ENCODE assay signal across 8 cellular contexts in the genomic region with DNA sequence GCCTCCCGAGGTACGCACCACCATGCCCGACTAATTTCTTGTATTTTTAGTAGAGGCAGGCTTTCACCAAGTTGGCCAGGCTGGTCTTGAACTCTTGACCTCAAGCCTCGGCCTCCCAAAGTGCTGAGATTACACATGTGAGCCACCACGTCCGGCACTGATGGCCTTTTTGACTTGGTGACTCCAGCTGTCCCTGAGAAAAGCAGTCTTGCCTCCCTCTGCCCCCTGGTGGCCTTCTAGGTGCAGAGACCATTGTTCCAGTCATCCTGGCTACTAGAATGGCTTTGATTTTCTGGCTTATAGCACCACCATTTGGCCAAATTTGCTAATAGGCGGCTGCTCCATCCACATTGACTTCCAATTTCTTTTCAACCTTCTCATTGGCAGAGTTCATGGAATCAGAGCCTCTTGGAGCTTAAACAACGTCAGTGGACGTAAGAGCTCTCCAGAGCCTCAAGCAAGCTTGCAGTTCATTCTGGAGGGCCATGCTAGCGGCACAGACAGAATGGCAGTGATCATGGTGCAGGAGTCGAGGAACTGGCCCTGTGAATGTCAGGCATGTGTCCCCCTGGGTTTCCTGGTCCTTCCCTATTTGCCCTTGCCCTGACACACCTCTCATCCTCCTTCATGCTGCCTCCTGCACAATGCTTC. TPM values are rescaled to one million over a fixed set of nuclear protein-coding genes. Genes with fewer than 3 reads are reported as not detected.
A peak's percentile ranks its signal among the peaks of the same experiment; 100 is the strongest.
DNase-seq lines count a peak whose midpoint lies in the region; ATAC-seq and TF ChIP-seq lines count a peak whose summit lies in the region.

No MANE protein-coding gene starts in this region.

- peak; percentile 100 for TF ChIP-seq CTCF in GM20000 (IDR thresholded peaks at IDR 0.05; ENCODE audit: extremely low read depth, missing control alignments)
- peak; percentile 100 for TF ChIP-seq CTCF in LNCAP (IDR thresholded peaks at IDR 0.05)
- TF ChIP-seq CTCF in esophagus muscularis mucosa (IDR thresholded peaks at IDR 0.05), result peak; percentile 95 to 99 (median 95)

- POLR2A ChIA-PET in naive thymus-derived CD8-positive, alpha-beta T cell (lab: Charles Lee), result interaction anchor here (0.5 to 2.1 kb wide), 3 partner anchors 50 to 96 kb away, joined by 3 to 8 read pairs (median 5); no protein-coding TSS in a partner anchor

- TF ChIP-seq EP300 in esophagus muscularis mucosa (IDR thresholded peaks at IDR 0.05), result no peak

- no peaks in the 10 kb centered on the region for H3K9me3 ChIP-seq in esophagus muscularis mucosa

- H3K4me3 Mint-ChIP-seq in naive thymus-derived CD8-positive, alpha-beta T cell, result no peak overlapping the region
- no peak overlapping the region for H3K4me3 Mint-ChIP-seq in stimulated activated effector memory CD8-positive, alpha-beta T cell treated with anti-CD3 and anti-CD28 coated beads, Interleukin-12 subunit alpha, Interleukin-12 subunit beta, amount 100 ng/mL, for 72 hours

- intact Hi-C loops in esophagus muscularis mucosa (cut with DNase I), result loop anchor here (1.0 to 10.0 kb wide), 3 partner anchors 79 to 606 kb away; no protein-coding TSS in a partner anchor

- H3K27ac ChIP-seq in esophagus muscularis mucosa (replicated peaks in 1 of 4), result no peak overlapping the region

- H3K27me3 ChIP-seq in esophagus muscularis mucosa, result peaks cover 0 to 10% (median 0%) of the 10 kb centered on the region in 4 donors

- H3K4me3 ChIP-seq in esophagus muscularis mucosa, result no peak overlapping the region

- peak; percentile 94 to 99 for ATAC-seq in naive thymus-derived CD8-positive, alpha-beta T cell
- ATAC-seq in stimulated activated effector memory CD8-positive, alpha-beta T cell treated with anti-CD3 and anti-CD28 coated beads, Interleukin-12 subunit alpha, Interleukin-12 subunit beta, amount 100 ng/mL, for 72 hours, result peak; percentile 95

- WGBS in esophagus muscularis mucosa, result 28% methylated on average over 11 of the region's 11 CpGs

- TF ChIP-seq POLR2A in esophagus muscularis mucosa (IDR thresholded peaks at IDR 0.05; ENCODE audit: low read depth), result no peak

- DNase-seq in C1 segment of cervical spinal cord (lab: John Stamatoyannopoulos, UW) (peak in 13 of 14 donors; percentile 13 to 81 (median 63)), GM20000 (ENCODE audit: low spot score) (peak; percentile 84), activated T-cell treated with anti-CD3 and anti-CD28 coated beads for 4 hours (peak; percentile 76), esophagus muscularis mucosa (ENCODE audit: extremely low spot score) (peak; percentile 96)
- DNase-seq in naive thymus-derived CD8-positive, alpha-beta T cell, result peak; percentile 62 to 93 (median 80)
- peak; percentile 64 to 85 for DNase-seq in stimulated activated effector memory CD8-positive, alpha-beta T cell treated with anti-CD3 and anti-CD28 coated beads, Interleukin-12 subunit alpha, Interleukin-12 subunit beta, amount 100 ng/mL, for 72 hours (ENCODE audit: low spot score in 2 of 2)

- peaks cover 21 to 51% (median 29%) of the 10 kb centered on the region in 5 donors for H3K27me3 Mint-ChIP-seq in naive thymus-derived CD8-positive, alpha-beta T cell

- no peaks in the 10 kb centered on the region for H3K36me3 ChIP-seq in esophagus muscularis mucosa

- peaks cover 0 to 3% (median 1%) of the 10 kb centered on the region in 4 donors for H3K4me1 Mint-ChIP-seq in naive thymus-derived CD8-positive, alpha-beta T cell
- H3K4me1 Mint-ChIP-seq in stimulated activated effector memory CD8-positive, alpha-beta T cell treated with anti-CD3 and anti-CD28 coated beads, Interleukin-12 subunit alpha, Interleukin-12 subunit beta, amount 100 ng/mL, for 72 hours, result peaks cover 9% of the 10 kb centered on the region

- H3K4me1 ChIP-seq in esophagus muscularis mucosa, result peaks cover 0 to 25% (median 7%) of the 10 kb centered on the region in 4 donors

- no peak overlapping the region for H3K27ac Mint-ChIP-seq in naive thymus-derived CD8-positive, alpha-beta T cell
- H3K27ac Mint-ChIP-seq in stimulated activated effector memory CD8-positive, alpha-beta T cell treated with anti-CD3 and anti-CD28 coated beads, Interleukin-12 subunit alpha, Interleukin-12 subunit beta, amount 100 ng/mL, for 72 hours, result no peak overlapping the region

- no peaks in the 10 kb centered on the region for H3K36me3 Mint-ChIP-seq in naive thymus-derived CD8-positive, alpha-beta T cell
- no peaks in the 10 kb centered on the region for H3K36me3 Mint-ChIP-seq in stimulated activated effector memory CD8-positive, alpha-beta T cell treated with anti-CD3 and anti-CD28 coated beads, Interleukin-12 subunit alpha, Interleukin-12 subunit beta, amount 100 ng/mL, for 72 hours

- H3K9me3 Mint-ChIP-seq in naive thymus-derived CD8-positive, alpha-beta T cell, result no peaks in the 10 kb centered on the region
- no peaks in the 10 kb centered on the region for H3K9me3 Mint-ChIP-seq in stimulated activated effector memory CD8-positive, alpha-beta T cell treated with anti-CD3 and anti-CD28 coated beads, Interleukin-12 subunit alpha, Interleukin-12 subunit beta, amount 100 ng/mL, for 72 hours

TF ChIP-seq in PFSK-1, 5 proteins besides CTCF, POLR2A, EP300 and RAD21:
- TF ChIP-seq TAF1 (IDR thresholded peaks at IDR 0.05; ENCODE audit: borderline replicate concordance, insufficient read depth, low read length) (no peak), FOXP2 (optimal IDR thresholded peaks at IDR 0.05; ENCODE audit: borderline replicate concordance, extremely low read depth, extremely low read length, insufficient read depth) (peak; percentile 11)

RNA-seq across cellular contexts. Expression of a gene that starts 25.4 kb away (rescaled TPM):
- polyA plus RNA-seq in PFSK-1 (2012; ENCODE audit: insufficient read length, low read depth), result 250 TPM
- total RNA-seq in esophagus muscularis mucosa, result 100 to 1,000 TPM; 400 to 648 (median 576) TPM
- total RNA-seq in naive thymus-derived CD8-positive, alpha-beta T cell, result 100 to 1,000 TPM; 752 to 804 TPM
- polyA plus RNA-seq in naive thymus-derived CD8-positive, alpha-beta T cell, result 100 to 1,000 TPM; 116 to 146 (median 124) TPM

RNA-seq across cellular contexts. Expression of a gene that starts 32.0 kb away (rescaled TPM):
- polyA plus RNA-seq in PFSK-1 (2012; ENCODE audit: insufficient read length, low read depth), result 350 TPM
- 10 to 100 TPM; 19.7 to 42.5 (median 23.6) TPM for total RNA-seq in esophagus muscularis mucosa
- 10 to 100 TPM in 1 of 2 experiments, 1 to 10 TPM in 1; 9.7 to 10.6 TPM for total RNA-seq in naive thymus-derived CD8-positive, alpha-beta T cell
- polyA plus RNA-seq in naive thymus-derived CD8-positive, alpha-beta T cell, result 1 to 10 TPM; 3.5 to 9.3 (median 9.0) TPM
